Comparison of ENCODE assay signal across 8 cellular contexts in genomic region chrX:132592880-132593279, GRCh38.
A peak's percentile ranks its signal among the peaks of the same experiment; 100 is the strongest.
DNase-seq lines count a peak whose midpoint lies in the region; ATAC-seq and TF ChIP-seq lines count a peak whose summit lies in the region.

No MANE protein-coding gene starts in this region.

- intact Hi-C loops in right lobe of liver (cut with DNase I) = no loop called here

- no peak for DNase-seq in GM06990 (ENCODE audit: extremely low read depth, insufficient read length)
- peak; percentile 30 for DNase-seq in HT-29 (ENCODE audit: low spot score)
- peak; percentile 12 for DNase-seq in SW480 (ENCODE audit: low spot score)
- peak in 1 of 3 donors; percentile 38 for DNase-seq in right lobe of liver
- no peak for DNase-seq in stimulated activated CD4-positive, alpha-beta T cell treated with anti-CD3 and anti-CD28 coated beads, Interleukin-4, amount 100 ng/mL, for 24 hours
- no peak for DNase-seq in GM19238 (ENCODE audit: insufficient read length, low spot score)
- no peak for DNase-seq in natural killer cell treated with Interleukin-12 subunit alpha and Interleukin-12 subunit beta and Interleukin-15 and Interleukin-18, amount 100 ng/mL, for 72 hours (ENCODE audit: low spot score)

- 7% methylated on average over 2 of the region's 2 CpGs for WGBS in right lobe of liver (ENCODE audit: insufficient coverage, low coverage, low lambda C conversion rate, missing lambda C conversion rate)

- H3K4me3 ChIP-seq in GM06990 (replicated peaks; ENCODE audit: low read depth, low read length) (no peak overlapping the region), right lobe of liver (no peak overlapping the region)

- H3K27me3 ChIP-seq in GM06990 (replicated peaks; ENCODE audit: control insufficient read depth, insufficient read depth, low read length) (no peaks in the 10 kb centered on the region; the same call in none of the 2 replicates), right lobe of liver (no peaks in the 10 kb centered on the region)

- TF ChIP-seq POLR2A in right lobe of liver (IDR thresholded peaks at IDR 0.05) = no peak

- no peak overlapping the region for H3K27ac Mint-ChIP-seq in natural killer cell treated with Interleukin-12 subunit alpha and Interleukin-12 subunit beta and Interleukin-15 and Interleukin-18, amount 100 ng/mL, for 72 hours

- H3K36me3 ChIP-seq in GM06990 (ENCODE audit: control insufficient read depth, insufficient read depth, low read length) (no peaks in the 10 kb centered on the region), right lobe of liver (no peaks in the 10 kb centered on the region)

- no peak overlapping the region for H3K4me3 Mint-ChIP-seq in natural killer cell treated with Interleukin-12 subunit alpha and Interleukin-12 subunit beta and Interleukin-15 and Interleukin-18, amount 100 ng/mL, for 72 hours

- ATAC-seq in right lobe of liver = peak; percentile 83 to 87 (median 85)
- no peak for ATAC-seq in natural killer cell treated with Interleukin-12 subunit alpha and Interleukin-12 subunit beta and Interleukin-15 and Interleukin-18, amount 100 ng/mL, for 72 hours
- no peak for ATAC-seq in GM18520 (IDR thresholded peaks at IDR 0.05; ENCODE audit: unreplicated experiment)

- H3K36me3 Mint-ChIP-seq in natural killer cell treated with Interleukin-12 subunit alpha and Interleukin-12 subunit beta and Interleukin-15 and Interleukin-18, amount 100 ng/mL, for 72 hours = no peaks in the 10 kb centered on the region

- TF ChIP-seq CTCF in GM06990 (IDR thresholded peaks at IDR 0.05; ENCODE audit: insufficient read depth, low read length, poor library complexity, severe bottlenecking) (peak; percentile 62), right lobe of liver (IDR thresholded peaks at IDR 0.05) (peak; percentile 33 to 56 (median 44))

- no peaks in the 10 kb centered on the region for H3K9me3 Mint-ChIP-seq in natural killer cell treated with Interleukin-12 subunit alpha and Interleukin-12 subunit beta and Interleukin-15 and Interleukin-18, amount 100 ng/mL, for 72 hours

- no peak overlapping the region for H3K27ac ChIP-seq in right lobe of liver

- H3K9me3 ChIP-seq in right lobe of liver = no peaks in the 10 kb centered on the region

- no peaks in the 10 kb centered on the region for H3K4me1 Mint-ChIP-seq in natural killer cell treated with Interleukin-12 subunit alpha and Interleukin-12 subunit beta and Interleukin-15 and Interleukin-18, amount 100 ng/mL, for 72 hours (ENCODE audit: low read depth in 2 of 2)

- H3K4me1 ChIP-seq in right lobe of liver = no peaks in the 10 kb centered on the region

- H3K27me3 Mint-ChIP-seq in natural killer cell treated with Interleukin-12 subunit alpha and Interleukin-12 subunit beta and Interleukin-15 and Interleukin-18, amount 100 ng/mL, for 72 hours = peaks cover 0 to 29% of the 10 kb centered on the region in 2 donors

Comparison
In these comparisons a context has a peak if more than half of its experiments do, and no peak if none do; other contexts are left out.
1. DNase-seq: peak in HT-29 (single experiment) and SW480 (single experiment); none in GM06990 (single experiment), stimulated activated CD4-positive, alpha-beta T cell treated with anti-CD3 and anti-CD28 coated beads, Interleukin-4, amount 100 ng/mL, for 24 hours (single experiment), GM19238 (single experiment) and natural killer cell treated with Interleukin-12 subunit alpha and Interleukin-12 subunit beta and Interleukin-15 and Interleukin-18, amount 100 ng/mL, for 72 hours (single experiment).
2. ATAC-seq: peak in right lobe of liver (4 of 4); none in natural killer cell treated with Interleukin-12 subunit alpha and Interleukin-12 subunit beta and Interleukin-15 and Interleukin-18, amount 100 ng/mL, for 72 hours (0 of 2) and GM18520 (single experiment).